1 cellular context compared by ENCODE assay signal in genomic region chr4:56981795-56982201, GRCh38.
TF ChIP-seq lines count a peak whose summit lies in the region.

No MANE protein-coding gene starts in this region.

TF ChIP-seq in K562, 482 proteins besides CTCF, POLR2A, EP300 and RAD21 (continued from another document and continues in another):
- TF ChIP-seq, protein P1, sequence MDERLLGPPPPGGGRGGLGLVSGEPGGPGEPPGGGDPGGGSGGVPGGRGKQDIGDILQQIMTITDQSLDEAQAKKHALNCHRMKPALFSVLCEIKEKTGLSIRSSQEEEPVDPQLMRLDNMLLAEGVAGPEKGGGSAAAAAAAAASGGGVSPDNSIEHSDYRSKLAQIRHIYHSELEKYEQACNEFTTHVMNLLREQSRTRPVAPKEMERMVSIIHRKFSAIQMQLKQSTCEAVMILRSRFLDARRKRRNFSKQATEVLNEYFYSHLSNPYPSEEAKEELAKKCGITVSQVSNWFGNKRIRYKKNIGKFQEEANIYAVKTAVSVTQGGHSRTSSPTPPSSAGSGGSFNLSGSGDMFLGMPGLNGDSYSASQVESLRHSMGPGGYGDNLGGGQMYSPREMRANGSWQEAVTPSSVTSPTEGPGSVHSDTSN (CRISPR knock-in tag; IDR thresholded peaks at IDR 0.05; ENCODE audit: low read depth): no peak
- TF ChIP-seq, protein P1 (tag; conservative IDR thresholded peaks at IDR 0.05; ENCODE audit: low read depth): peak; percentile 47; the same call in 1 of the 2 replicates
- peak in 1 of 2 experiments; percentile 27; a peak in 1 of 4 replicates for TF ChIP-seq ARNT (IDR thresholded peaks at IDR 0.05)
- TF ChIP-seq MAZ (CRISPR knock-in tag; conservative IDR thresholded peaks at IDR 0.05 in 1 of 2, IDR thresholded peaks at IDR 0.05 in 1 of 2): no peak
- TF ChIP-seq TAF9B (IDR thresholded peaks at IDR 0.05; ENCODE audit: partially characterized antibody): peak; percentile 60
- peak; percentile 69; the same call in 1 of the 2 replicates for TF ChIP-seq FOXM1 (IDR thresholded peaks at IDR 0.05; ENCODE audit: low read depth)
- no peak for TF ChIP-seq FOXM1 (CRISPR knock-in tag; IDR thresholded peaks at IDR 0.05; ENCODE audit: low read depth)
- TF ChIP-seq HMG20A (CRISPR knock-in tag; conservative IDR thresholded peaks at IDR 0.05): no peak
- peak in 1 of 2 experiments; percentile 34; a peak in 1 of 4 replicates for TF ChIP-seq FOXK2 (conservative IDR thresholded peaks at IDR 0.05 in 1 of 2, IDR thresholded peaks at IDR 0.05 in 1 of 2; ENCODE audit: low read depth in 2 of 2)
- TF ChIP-seq GATA2 (CRISPR knock-in tag; IDR thresholded peaks at IDR 0.05): no peak
- TF ChIP-seq MEF2A (IDR thresholded peaks at IDR 0.05; ENCODE audit: control insufficient read depth, low read depth, low read length): no peak
- no peak for TF ChIP-seq ZFP36 (IDR thresholded peaks at IDR 0.05; ENCODE audit: low read depth, low read length, partially characterized antibody)
- peak; percentile 87 for TF ChIP-seq JUND (IDR thresholded peaks at IDR 0.05; ENCODE audit: borderline replicate concordance, low read depth, low read length)
- TF ChIP-seq JUND (tag; IDR thresholded peaks at IDR 0.05; ENCODE audit: borderline replicate concordance, low read depth, low read length): peak; percentile 85; the same call in 1 of the 3 replicates
- TF ChIP-seq TCF7 (IDR thresholded peaks at IDR 0.05; ENCODE audit: borderline replicate concordance): no peak
- peak; percentile 60; the same call in 1 of the 2 replicates for TF ChIP-seq ZEB2 (IDR thresholded peaks at IDR 0.05)
- TF ChIP-seq EP400 (IDR thresholded peaks at IDR 0.05): peak; percentile 52
- no peak for TF ChIP-seq ZNF354B (CRISPR knock-in tag; IDR thresholded peaks at IDR 0.05)
- peak; percentile 24; the same call in 1 of the 2 replicates for TF ChIP-seq NCOR1 (IDR thresholded peaks at IDR 0.05)
- TF ChIP-seq, protein P2, sequence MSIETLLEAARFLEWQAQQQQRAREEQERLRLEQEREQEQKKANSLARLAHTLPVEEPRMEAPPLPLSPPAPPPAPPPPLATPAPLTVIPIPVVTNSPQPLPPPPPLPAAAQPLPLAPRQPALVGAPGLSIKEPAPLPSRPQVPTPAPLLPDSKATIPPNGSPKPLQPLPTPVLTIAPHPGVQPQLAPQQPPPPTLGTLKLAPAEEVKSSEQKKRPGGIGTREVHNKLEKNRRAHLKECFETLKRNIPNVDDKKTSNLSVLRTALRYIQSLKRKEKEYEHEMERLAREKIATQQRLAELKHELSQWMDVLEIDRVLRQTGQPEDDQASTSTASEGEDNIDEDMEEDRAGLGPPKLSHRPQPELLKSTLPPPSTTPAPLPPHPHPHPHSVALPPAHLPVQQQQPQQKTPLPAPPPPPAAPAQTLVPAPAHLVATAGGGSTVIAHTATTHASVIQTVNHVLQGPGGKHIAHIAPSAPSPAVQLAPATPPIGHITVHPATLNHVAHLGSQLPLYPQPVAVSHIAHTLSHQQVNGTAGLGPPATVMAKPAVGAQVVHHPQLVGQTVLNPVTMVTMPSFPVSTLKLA (conservative IDR thresholded peaks at IDR 0.05): 0 out of 4 replicates have a peak, but pooled peaks of 1 of the 2 experiments have one; percentile 13
- peak; percentile 51; the same call in 1 of the 2 replicates for TF ChIP-seq ZBTB40 (IDR thresholded peaks at IDR 0.05)
- no peak for TF ChIP-seq ZBTB40 (CRISPR knock-in tag; IDR thresholded peaks at IDR 0.05)
- TF ChIP-seq HDAC2 (IDR thresholded peaks at IDR 0.05): peak; percentile 69; the same call in 1 of the 2 replicates
- TF ChIP-seq TAF1 (IDR thresholded peaks at IDR 0.05; ENCODE audit: control insufficient read depth, extremely low read depth, insufficient read depth, low read length, severe bottlenecking): no peak
- TF ChIP-seq SOX6 (IDR thresholded peaks at IDR 0.05): peak; percentile 96
- 0 out of 2 replicates have a peak, but pooled peaks have one; percentile 25 for TF ChIP-seq ZNF592 (IDR thresholded peaks at IDR 0.05)
- TF ChIP-seq TBL1XR1 (IDR thresholded peaks at IDR 0.05; ENCODE audit: low read length in 2 of 2): peak in 1 of 2 experiments; percentile 37; a peak in 1 of 4 replicates
- TF ChIP-seq ZNF146 (CRISPR knock-in tag; IDR thresholded peaks at IDR 0.05; ENCODE audit: unreplicated experiment): no peak
- peak; percentile 85 for TF ChIP-seq DPF2 (IDR thresholded peaks at IDR 0.05)
- no peak for TF ChIP-seq SAP30 (IDR thresholded peaks at IDR 0.05; ENCODE audit: borderline replicate concordance, insufficient read depth, low read depth, low read length, poor library complexity, severe bottlenecking)
- no peak for TF ChIP-seq SIN3A (IDR thresholded peaks at IDR 0.05; ENCODE audit: borderline replicate concordance in 2 of 2, control insufficient read depth in 1 of 2, low read depth in 2 of 2, low read length in 2 of 2)
- peak; percentile 32; the same call in 1 of the 2 replicates for TF ChIP-seq ZBTB2 (IDR thresholded peaks at IDR 0.05)
- TF ChIP-seq SMARCA4 (IDR thresholded peaks at IDR 0.05): peak; percentile 81
- TF ChIP-seq, protein P3, sequence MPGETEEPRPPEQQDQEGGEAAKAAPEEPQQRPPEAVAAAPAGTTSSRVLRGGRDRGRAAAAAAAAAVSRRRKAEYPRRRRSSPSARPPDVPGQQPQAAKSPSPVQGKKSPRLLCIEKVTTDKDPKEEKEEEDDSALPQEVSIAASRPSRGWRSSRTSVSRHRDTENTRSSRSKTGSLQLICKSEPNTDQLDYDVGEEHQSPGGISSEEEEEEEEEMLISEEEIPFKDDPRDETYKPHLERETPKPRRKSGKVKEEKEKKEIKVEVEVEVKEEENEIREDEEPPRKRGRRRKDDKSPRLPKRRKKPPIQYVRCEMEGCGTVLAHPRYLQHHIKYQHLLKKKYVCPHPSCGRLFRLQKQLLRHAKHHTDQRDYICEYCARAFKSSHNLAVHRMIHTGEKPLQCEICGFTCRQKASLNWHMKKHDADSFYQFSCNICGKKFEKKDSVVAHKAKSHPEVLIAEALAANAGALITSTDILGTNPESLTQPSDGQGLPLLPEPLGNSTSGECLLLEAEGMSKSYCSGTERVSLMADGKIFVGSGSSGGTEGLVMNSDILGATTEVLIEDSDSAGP (CRISPR knock-in tag; IDR thresholded peaks at IDR 0.05): no peak
- TF ChIP-seq PREB (CRISPR knock-in tag; IDR thresholded peaks at IDR 0.05): no peak
- peak; percentile 72 for TF ChIP-seq GABPA (tag; conservative IDR thresholded peaks at IDR 0.05; ENCODE audit: low read depth)
